Comparison of ENCODE assay signal across 27 cellular contexts in the genomic region with DNA sequence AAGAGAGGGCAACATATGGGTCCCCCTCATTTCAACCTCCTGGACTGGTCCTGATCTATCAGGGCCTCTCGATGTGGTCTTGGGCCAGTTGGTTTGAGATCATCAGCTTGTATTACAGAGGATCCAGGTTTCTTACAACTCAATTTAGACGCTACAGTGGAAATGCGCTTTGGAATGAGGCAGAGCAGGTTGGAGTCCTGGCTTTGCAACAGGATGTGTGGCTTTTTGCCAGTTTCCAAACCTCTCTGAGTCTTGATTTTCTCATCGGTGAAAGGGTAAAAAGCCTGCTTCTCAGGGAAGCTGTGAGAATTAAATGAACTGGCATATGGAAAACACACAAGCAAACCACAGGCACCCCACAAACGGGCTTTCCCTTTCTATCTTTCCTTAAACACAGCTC.
"Had no signal": no experiment of that assay in that cellular context is flagged by ENCODE, and none has a peak within 500 bp of the region (broad histone marks: within the 10 kb centered on the region; RNA-seq: fewer than 3 reads in every experiment).

No MANE protein-coding gene starts in this region.

- H3K4me3 Mint-ChIP-seq: mesothelial cell of epicardium, naive B cell had no signal

- H3K27ac ChIP-seq: coronary artery, dorsolateral prefrontal cortex, epithelial cell of prostate, esophagus squamous epithelium, gastrocnemius medialis, heart right ventricle, left lung, lower lobe of right lung had no signal

- H3K9me3 Mint-ChIP-seq: mesothelial cell of epicardium had no signal

- H3K4me3 ChIP-seq: coronary artery, dorsolateral prefrontal cortex, esophagus squamous epithelium, gastrocnemius medialis, heart right ventricle, left lung, lower lobe of right lung, mucosa of descending colon had no signal

- DNase-seq: dermis blood vessel endothelial cell; dorsolateral prefrontal cortex; effector CD4-positive, alpha-beta T cell; effector memory CD4-positive, alpha-beta T cell; erythroblast; esophagus squamous epithelium; foreskin fibroblast; foreskin melanocyte; gastrocnemius medialis; glutamatergic neuron; heart right ventricle; hippocampal formation; left cardiac atrium; left lung; left ventricle myocardium superior; lower lobe of right lung; mesenchymal stem cell; mucosa of descending colon; naive B cell had no signal

- H3K36me3 Mint-ChIP-seq: mesothelial cell of epicardium, naive B cell had no signal

- ATAC-seq: esophagus mucosa, gastrocnemius medialis, heart right ventricle, left cardiac atrium, left lung, left ventricle myocardium superior, lower lobe of right lung, mucosa of descending colon had no signal

- H3K27ac Mint-ChIP-seq: mesothelial cell of epicardium had no signal

- H3K4me1 Mint-ChIP-seq: mesothelial cell of epicardium had no signal

- H3K9me3 ChIP-seq: esophagus squamous epithelium, gastrocnemius medialis, heart right ventricle, left lung, lower lobe of right lung, mucosa of descending colon had no signal

- FAIRE-seq: colon, endothelial cell of umbilical vein, islet of Langerhans, keratinocyte had no signal

- H3K36me3 ChIP-seq: esophagus squamous epithelium, gastrocnemius medialis, heart right ventricle, left lung, lower lobe of right lung had no signal

- H3K4me1 ChIP-seq: esophagus squamous epithelium, gastrocnemius medialis, lower lobe of right lung had no signal
